8 cellular contexts compared by ENCODE assay signal in genomic region chr7:17304926-17305325, GRCh38. TPM values are rescaled to one million over a fixed set of nuclear protein-coding genes. Genes with fewer than 3 reads are reported as not detected.
A peak's percentile ranks its signal among the peaks of the same experiment; 100 is the strongest.
DNase-seq lines count a peak whose midpoint lies in the region; ATAC-seq and TF ChIP-seq lines count a peak whose summit lies in the region.

No MANE protein-coding gene starts in this region.

- intact Hi-C loops in MCF 10A (cut with micrococcal nuclease): loop anchor here (2.0 to 10.0 kb wide), 5 partner anchors 66 to 1037 kb away; partner anchors contain the start of gene SNX13

- H3K36me3 Mint-ChIP-seq in MCF 10A (ENCODE audit: insufficient read depth, unreplicated experiment): peaks cover 7% of the 10 kb centered on the region
- H3K36me3 Mint-ChIP-seq in natural killer cell treated with Interleukin-12 subunit alpha and Interleukin-12 subunit beta and Interleukin-15 and Interleukin-18, amount 100 ng/mL, for 72 hours: no peaks in the 10 kb centered on the region

- BruUV-seq in MCF 10A (replicated peaks; lab: Mats Ljungman, UMichigan): no TSS peak

- H3K4me1 Mint-ChIP-seq in MCF 10A (ENCODE audit: insufficient read depth, unreplicated experiment): peaks cover 23% of the 10 kb centered on the region
- peaks cover 18 to 22% of the 10 kb centered on the region in 2 donors for H3K4me1 Mint-ChIP-seq in natural killer cell treated with Interleukin-12 subunit alpha and Interleukin-12 subunit beta and Interleukin-15 and Interleukin-18, amount 100 ng/mL, for 72 hours (ENCODE audit: low read depth in 2 of 2)

- TF ChIP-seq CTCF in MCF 10A (IDR thresholded peaks at IDR 0.05; ENCODE audit: unreplicated experiment): no peak

- DNase-seq in activated CD4-positive, alpha-beta T cell treated with anti-CD3 and anti-CD28 coated beads for 48 hours: peak; percentile 20
- DNase-seq in activated CD4-positive, alpha-beta T cell treated with anti-CD3 and anti-CD28 coated beads, Interleukin-2, amount 50 U/mL, for 1 hour: no peak
- DNase-seq in NCI-H146 treated with DMSO at 0.1 percent for 48 hours (lab: John Stamatoyannopoulos, UW; ENCODE audit: unreplicated experiment): peak; percentile 25
- DNase-seq in MCF 10A (ENCODE audit: unreplicated experiment): peak; percentile 94
- DNase-seq in natural killer cell treated with Interleukin-12 subunit alpha and Interleukin-12 subunit beta and Interleukin-15 and Interleukin-18, amount 100 ng/mL, for 72 hours (ENCODE audit: low spot score): no peak
- no peak for DNase-seq in NCI-H2081 treated with DMSO at 0.1 percent for 48 hours (lab: John Stamatoyannopoulos, UW)
- no peak for DNase-seq in NCI-H2171 (lab: John Stamatoyannopoulos, UW)
- no peak for DNase-seq in HK-2 (ENCODE audit: unreplicated experiment)

- H3K27ac Mint-ChIP-seq in MCF 10A (ENCODE audit: low read depth, unreplicated experiment): peak overlapping the region; percentile 85
- peak overlapping the region; percentile 76 to 89 for H3K27ac Mint-ChIP-seq in natural killer cell treated with Interleukin-12 subunit alpha and Interleukin-12 subunit beta and Interleukin-15 and Interleukin-18, amount 100 ng/mL, for 72 hours

- no peaks in the 10 kb centered on the region for H3K27me3 Mint-ChIP-seq in MCF 10A (ENCODE audit: insufficient read depth, unreplicated experiment)
- H3K27me3 Mint-ChIP-seq in natural killer cell treated with Interleukin-12 subunit alpha and Interleukin-12 subunit beta and Interleukin-15 and Interleukin-18, amount 100 ng/mL, for 72 hours: no peaks in the 10 kb centered on the region

- H3K4me3 Mint-ChIP-seq in MCF 10A (ENCODE audit: unreplicated experiment): peak overlapping the region; percentile 70
- H3K4me3 Mint-ChIP-seq in natural killer cell treated with Interleukin-12 subunit alpha and Interleukin-12 subunit beta and Interleukin-15 and Interleukin-18, amount 100 ng/mL, for 72 hours: peak overlapping the region; percentile 59

- peak; percentile 68 to 82 for ATAC-seq in natural killer cell treated with Interleukin-12 subunit alpha and Interleukin-12 subunit beta and Interleukin-15 and Interleukin-18, amount 100 ng/mL, for 72 hours

- POLR2A ChIA-PET in MCF 10A (lab: Yijun Ruan, JAX): interaction anchor here (0.6 to 4.2 kb wide), 27 partner anchors 10 to 466 kb away, joined by 3 to 37 read pairs (median 4); no protein-coding TSS in a partner anchor

- H3K9me3 Mint-ChIP-seq in MCF 10A (ENCODE audit: unreplicated experiment): no peaks in the 10 kb centered on the region
- no peaks in the 10 kb centered on the region for H3K9me3 Mint-ChIP-seq in natural killer cell treated with Interleukin-12 subunit alpha and Interleukin-12 subunit beta and Interleukin-15 and Interleukin-18, amount 100 ng/mL, for 72 hours

- CTCF ChIA-PET in MCF 10A (lab: Yijun Ruan, JAX): interaction anchor here (0.9 to 3.3 kb wide), 7 partner anchors 65 to 1048 kb away, joined by 3 to 13 read pairs (median 4); no protein-coding TSS in a partner anchor

RNA-seq across cellular contexts. Expression of gene AHR, which starts 6.5 kb away (rescaled TPM):
- total RNA-seq in MCF 10A (2022): 99.1 and 100 TPM in 2 replicates
- total RNA-seq in natural killer cell treated with Interleukin-12 subunit alpha and Interleukin-12 subunit beta and Interleukin-15 and Interleukin-18, amount 100 ng/mL, for 72 hours: 10 to 100 TPM; 36.5 to 40.8 TPM

Comparison
In these comparisons a context has a peak if more than half of its experiments do, and no peak if none do; other contexts are left out.
1. DNase-seq: peak in activated CD4-positive, alpha-beta T cell treated with anti-CD3 and anti-CD28 coated beads for 48 hours (single experiment), NCI-H146 treated with DMSO at 0.1 percent for 48 hours (single experiment) and MCF 10A (single experiment); none in activated CD4-positive, alpha-beta T cell treated with anti-CD3 and anti-CD28 coated beads, Interleukin-2, amount 50 U/mL, for 1 hour (single experiment), natural killer cell treated with Interleukin-12 subunit alpha and Interleukin-12 subunit beta and Interleukin-15 and Interleukin-18, amount 100 ng/mL, for 72 hours (single experiment), NCI-H2081 treated with DMSO at 0.1 percent for 48 hours (single experiment), NCI-H2171 (single experiment) and HK-2 (single experiment).